12 cellular contexts compared by ENCODE assay signal in genomic region chr11:73333626-73334199, GRCh38. TPM values are rescaled to one million over a fixed set of nuclear protein-coding genes. Genes with fewer than 3 reads are reported as not detected.
A peak's percentile ranks its signal among the peaks of the same experiment; 100 is the strongest.
DNase-seq lines count a peak whose midpoint lies in the region; ATAC-seq and TF ChIP-seq lines count a peak whose summit lies in the region.
"Had no signal": no experiment of that assay in that cellular context is flagged by ENCODE, and none has a peak within 500 bp of the region (broad histone marks: within the 10 kb centered on the region; RNA-seq: fewer than 3 reads in every experiment).

No MANE protein-coding gene starts in this region.

- peak overlapping the region; percentile 8 for H3K4me2 ChIP-seq in IMR-90 (ENCODE audit: low read depth, low read length)

- peak overlapping the region; percentile 79; the same call in 2 of the 3 replicates for H2BK15ac ChIP-seq in IMR-90 (ENCODE audit: low read depth, low read length)

- TF ChIP-seq RAD21 in IMR-90 (IDR thresholded peaks at IDR 0.05; ENCODE audit: low read length): no peak

- peak overlapping the region; percentile 54 for H2AFZ ChIP-seq in IMR-90 (replicated peaks; ENCODE audit: low read length, poor library complexity)

- peaks cover 3% of the 10 kb centered on the region for H3K36me3 ChIP-seq in IMR-90 (ENCODE audit: control insufficient read depth, insufficient read depth, low read length)
- no peaks in the 10 kb centered on the region for H3K36me3 ChIP-seq in muscle layer of duodenum (ENCODE audit: control insufficient read depth in 1 of 2, insufficient read depth in 2 of 2, low read length in 2 of 2)
- H3K36me3 ChIP-seq in tibial artery: peaks cover 0 to 6% (median 0%) of the 10 kb centered on the region in 3 donors

- H3K27me3 ChIP-seq in IMR-90 (ENCODE audit: control insufficient read depth, insufficient read depth, low read length) (no peaks in the 10 kb centered on the region), muscle layer of duodenum (ENCODE audit: low read depth, low read length) (no peaks in the 10 kb centered on the region), tibial artery (no peaks in the 10 kb centered on the region)
- H3K27me3 ChIP-seq: body of pancreas had no signal

- peak overlapping the region; percentile 5 for H3K14ac ChIP-seq in IMR-90 (replicated peaks; ENCODE audit: low read depth, low read length)

- BruUV-seq in IMR-90 (replicated peaks; lab: Mats Ljungman, UMichigan): no TSS peak

- CTCF ChIA-PET in IMR-90 (lab: Yijun Ruan, JAX): interaction anchor here (1.0 to 2.2 kb wide), 4 partner anchors 11 to 27 kb away, joined by 3 to 10 read pairs (median 6); no protein-coding TSS in a partner anchor

- H2AK5ac ChIP-seq in IMR-90 (ENCODE audit: low read depth, low read length): peak overlapping the region; percentile 97

- peak overlapping the region; percentile 78; the same call in 1 of the 2 replicates for H2BK20ac ChIP-seq in IMR-90 (ENCODE audit: low read depth, low read length)

- TF ChIP-seq POLR2A in IMR-90 (IDR thresholded peaks at IDR 0.05; ENCODE audit: low read depth, low read length): no peak

- H2AK9ac ChIP-seq in IMR-90 (replicated peaks; ENCODE audit: low read depth, low read length, poor library complexity): peak overlapping the region; percentile 96

- H4K8ac ChIP-seq in IMR-90 (ENCODE audit: low read depth in 2 of 2, low read length in 2 of 2): peak overlapping the region; percentile 5 to 79; a peak in 2 of 4 replicates

- H3K9me1 ChIP-seq in IMR-90 (ENCODE audit: insufficient read depth, low read length): peaks cover 30% of the 10 kb centered on the region

- H3K4me1 ChIP-seq in IMR-90 (ENCODE audit: control insufficient read depth, insufficient read depth, low read length): peaks cover 47% of the 10 kb centered on the region
- peaks cover 36 to 85% of the 10 kb centered on the region in 2 donors for H3K4me1 ChIP-seq in muscle layer of duodenum (ENCODE audit: control insufficient read depth in 1 of 2, insufficient read depth in 2 of 2, low read length in 2 of 2)
- peaks cover 13 to 97% (median 80%) of the 10 kb centered on the region in 4 donors for H3K4me1 ChIP-seq in tibial artery

- H3K9me3 ChIP-seq in IMR-90 (ENCODE audit: control insufficient read depth, insufficient read depth, low read length) (no peaks in the 10 kb centered on the region), muscle layer of duodenum (ENCODE audit: control insufficient read depth in 1 of 2, low read length in 2 of 2) (no peaks in the 10 kb centered on the region), tibial artery (no peaks in the 10 kb centered on the region)
- H3K9me3 ChIP-seq: body of pancreas had no signal

- H4K20me1 ChIP-seq in IMR-90 (ENCODE audit: insufficient read depth, low read length): peaks cover 91% of the 10 kb centered on the region

- H3K56ac ChIP-seq in IMR-90 (ENCODE audit: extremely low read depth, insufficient read depth, low read length): no peak overlapping the region

- H3K23ac ChIP-seq in IMR-90 (ENCODE audit: low read depth, low read length): peak overlapping the region; percentile 5

- peaks cover 14 to 91% of the 10 kb centered on the region in 2 experiments; a peak in 3 of 4 replicates for H3K79me1 ChIP-seq in IMR-90 (ENCODE audit: low read depth in 1 of 2, low read length in 2 of 2)

- DNase-seq in IMR-90 (no peak), coronary artery (ENCODE audit: low spot score) (no peak), tibial artery (no peak), SW 1271 (lab: John Stamatoyannopoulos, UW) (no peak), NCI-H446 treated with DMSO at 0.1 percent for 48 hours (lab: John Stamatoyannopoulos, UW) (no peak), NCI-H2081 (lab: John Stamatoyannopoulos, UW) (no peak)
- DNase-seq: activated T-cell treated with anti-CD3 and anti-CD28 coated beads, Interleukin-2, amount 50 U/mL, for 4 hours; NCI-H345 had no signal

- H2BK120ac ChIP-seq in IMR-90 (ENCODE audit: low read depth, low read length): peak overlapping the region; percentile 84

- 0 out of 2 replicates have a peak overlapping the region, but pooled peaks have one; percentile 21 for H4K5ac ChIP-seq in IMR-90 (ENCODE audit: low read depth, low read length)

- dilution Hi-C loops in IMR-90 (cut with HindIII; ENCODE audit: low sequenced_read_pairs, unreplicated experiment): no loop called here

- H3K27ac ChIP-seq in IMR-90 (ENCODE audit: insufficient read depth, low read length): peak overlapping the region; percentile 70
- peak overlapping the region; percentile 49 to 89 for H3K27ac ChIP-seq in coronary artery
- peak overlapping the region; percentile 81 for H3K27ac ChIP-seq in muscle layer of duodenum (ENCODE audit: low read length)
- peak overlapping the region; percentile 80 to 86 for H3K27ac ChIP-seq in tibial artery

- 40% methylated on average over 1 of the region's 3 CpGs; no CpG with 5 or more reads in 1 of the 2 experiments for WGBS in IMR-90 (ENCODE audit: extremely low coverage in 2 of 2, insufficient read length in 1 of 2), 2 experiments

- H4K91ac ChIP-seq in IMR-90 (ENCODE audit: insufficient read depth, low read depth, low read length): peak overlapping the region; percentile 81

- TF ChIP-seq CTCF in IMR-90 (conservative IDR thresholded peaks at IDR 0.05; ENCODE audit: low read depth, low read length) (no peak), coronary artery (IDR thresholded peaks at IDR 0.05) (no peak), tibial artery (IDR thresholded peaks at IDR 0.05) (no peak)

- H3K18ac ChIP-seq in IMR-90 (ENCODE audit: low read depth, low read length): peak overlapping the region; percentile 3

- peak overlapping the region; percentile 3; the same call in 1 of the 2 replicates for H3K9ac ChIP-seq in IMR-90 (ENCODE audit: low read depth, low read length)

- intact Hi-C loops in IMR-90 (cut with micrococcal nuclease) (no loop called here), tibial artery (cut with DNase I; ENCODE audit: low total_unique reads) (loop anchor here (2.0 kb wide), 1 partner anchor 27 kb away; no protein-coding TSS in a partner anchor)

- H3K4ac ChIP-seq in IMR-90 (ENCODE audit: low read depth, low read length): peak overlapping the region; percentile 86

- in situ Hi-C loops in IMR-90 (cut with MboI; ENCODE audit: low sequenced_read_pairs): no loop called here

- H2BK5ac ChIP-seq in IMR-90 (ENCODE audit: low read depth, low read length, poor library complexity, severe bottlenecking): peak overlapping the region; percentile 82

- no peak for ATAC-seq in IMR-90 (ENCODE audit: low read depth)
- ATAC-seq in HG03342 (IDR thresholded peaks at IDR 0.05; ENCODE audit: unreplicated experiment): no peak
- ATAC-seq: activated T-cell treated with anti-CD3 and anti-CD28 coated beads, Interleukin-2, amount 50 U/mL, for 4 hours had no signal

- no peak overlapping the region for H3K4me3 ChIP-seq in IMR-90 (ENCODE audit: insufficient read depth, low read depth, low read length)
- H3K4me3 ChIP-seq in coronary artery: peak overlapping the region; percentile 18
- H3K4me3 ChIP-seq in muscle layer of duodenum (ENCODE audit: low read depth in 1 of 2, low read length in 2 of 2): no peak overlapping the region
- H3K4me3 ChIP-seq in tibial artery: no peak overlapping the region
- H3K4me3 ChIP-seq: body of pancreas, GM12878 had no signal

- POLR2A ChIA-PET in IMR-90 (lab: Charles Lee; ENCODE audit: unreplicated experiment): interaction anchor here (0.7 kb wide), 1 partner anchor 8 kb away, joined by 3 read pairs; no protein-coding TSS in a partner anchor

TF ChIP-seq in IMR-90, 13 proteins besides CTCF, POLR2A, EP300 and RAD21:
- TF ChIP-seq MAZ (IDR thresholded peaks at IDR 0.05; ENCODE audit: borderline replicate concordance, low read depth, low read length) (no peak), NFE2L2 (IDR thresholded peaks at IDR 0.05; ENCODE audit: low read depth, low read length) (no peak)

RNA-seq across cellular contexts. Expression of gene ARHGEF17, which starts 25.6 kb away (rescaled TPM):
- 19.4 and 21.7 TPM in 2 replicates for total RNA-seq in IMR-90 (2012; rRNA removed)
- 97.7 and 128 TPM in 2 replicates for polyA plus RNA-seq in IMR-90 (2012; rRNA removed)
- 30.1 and 51.0 TPM in 2 replicates for polyA plus RNA-seq in IMR-90 (2012; cell fraction: cytosol; rRNA removed)
- 388 and 880 TPM in 2 replicates for polyA plus RNA-seq in IMR-90 (2012; cell fraction: nucleus; rRNA removed; ENCODE audit: low replicate concordance)

RNA-seq across cellular contexts. Expression of gene RELT, which starts 42.5 kb away (rescaled TPM):
- 2.3 and 3.1 TPM in 2 replicates for total RNA-seq in IMR-90 (2012; rRNA removed)
- 5.3 and 6.5 TPM in 2 replicates for polyA plus RNA-seq in IMR-90 (2012; rRNA removed)
- 4.3 and 5.3 TPM in 2 replicates for polyA plus RNA-seq in IMR-90 (2012; cell fraction: cytosol; rRNA removed)
- 17.5 and 30.8 TPM in 2 replicates for polyA plus RNA-seq in IMR-90 (2012; cell fraction: nucleus; rRNA removed; ENCODE audit: low replicate concordance)
